In genomic region chr6:38671885-38672467, GRCh38 we compare ENCODE assay signal across 8 cellular contexts. TPM values are rescaled to one million over a fixed set of nuclear protein-coding genes. Genes with fewer than 3 reads are reported as not detected.
DNase-seq lines count a peak whose midpoint lies in the region; ATAC-seq and TF ChIP-seq lines count a peak whose summit lies in the region.

No MANE protein-coding gene starts in this region.

- no peaks in the 10 kb centered on the region for H3K9me3 ChIP-seq in trophoblast cell (ENCODE audit: insufficient read depth, low read depth, low read length)

- H3K4me1 Mint-ChIP-seq in activated T-cell treated with anti-CD3 and anti-CD28 coated beads, Interleukin-2, amount 50 U/mL, for 72 hours (ENCODE audit: low read depth): peaks cover 40% of the 10 kb centered on the region

- no peak overlapping the region for H2BK12ac ChIP-seq in trophoblast cell (ENCODE audit: low read length)

- no peaks in the 10 kb centered on the region for H3K79me1 ChIP-seq in trophoblast cell (ENCODE audit: low read length)

- H3K79me2 ChIP-seq in trophoblast cell (ENCODE audit: control insufficient read depth, insufficient read depth, low read length, poor library complexity): no peaks in the 10 kb centered on the region

- H3K27ac ChIP-seq in trophoblast cell (ENCODE audit: low read depth, low read length): no peak overlapping the region

- no peak overlapping the region for H3K14ac ChIP-seq in trophoblast cell (ENCODE audit: low read length)

- ATAC-seq in GM18520 (IDR thresholded peaks at IDR 0.05; ENCODE audit: unreplicated experiment) (peak; percentile 67), HG03045 (IDR thresholded peaks at IDR 0.05; ENCODE audit: unreplicated experiment) (peak; percentile 69)
- peak; percentile 93 to 96 for ATAC-seq in activated T-cell treated with anti-CD3 and anti-CD28 coated beads, Interleukin-2, amount 50 U/mL, for 72 hours (replicated peaks in 1 of 2)

- H3K27me3 Mint-ChIP-seq in activated T-cell treated with anti-CD3 and anti-CD28 coated beads, Interleukin-2, amount 50 U/mL, for 72 hours (ENCODE audit: low read depth): no peaks in the 10 kb centered on the region

- peak overlapping the region; percentile 9 for H3K27ac Mint-ChIP-seq in activated T-cell treated with anti-CD3 and anti-CD28 coated beads, Interleukin-2, amount 50 U/mL, for 72 hours

- no peak overlapping the region for H3K4me2 ChIP-seq in trophoblast cell (ENCODE audit: low read length)

- TF ChIP-seq CTCF in foreskin fibroblast (IDR thresholded peaks at IDR 0.05; ENCODE audit: low read depth, low read length): peak; percentile 75

- DNase-seq in COLO829 (ENCODE audit: low spot score): peak; percentile 69
- DNase-seq in NCI-H460 (ENCODE audit: extremely low read depth, low read depth): peak; percentile 21
- DNase-seq in activated T-cell treated with anti-CD3 and anti-CD28 coated beads, Interleukin-2, amount 50 U/mL, for 72 hours: peak; percentile 39 to 53
- peak; percentile 45 to 79 for DNase-seq in foreskin fibroblast
- DNase-seq in trophoblast cell: peak; percentile 38 to 80
- DNase-seq in posterior vena cava (ENCODE audit: low spot score): no peak

- no peak overlapping the region for H3K23ac ChIP-seq in trophoblast cell (ENCODE audit: low read length)

- H3K4me3 ChIP-seq in foreskin fibroblast (ENCODE audit: low read depth in 1 of 2, low read length in 2 of 2) (no peak overlapping the region), trophoblast cell (ENCODE audit: low read depth, low read length) (no peak overlapping the region)

- H3K36me3 Mint-ChIP-seq in activated T-cell treated with anti-CD3 and anti-CD28 coated beads, Interleukin-2, amount 50 U/mL, for 72 hours (ENCODE audit: insufficient read depth in 2 of 2): peaks cover 2 to 22% of the 10 kb centered on the region in 2 donors

- H2BK120ac ChIP-seq in trophoblast cell (ENCODE audit: insufficient read depth, low read length, poor library complexity): no peak overlapping the region

- no peak overlapping the region for H2BK5ac ChIP-seq in trophoblast cell (ENCODE audit: low read depth, low read length, poor library complexity)

- no peak overlapping the region for H2AK5ac ChIP-seq in trophoblast cell (ENCODE audit: low read length)

- H3K18ac ChIP-seq in trophoblast cell (ENCODE audit: low read length): no peak overlapping the region

- no peaks in the 10 kb centered on the region for H3K9me3 Mint-ChIP-seq in activated T-cell treated with anti-CD3 and anti-CD28 coated beads, Interleukin-2, amount 50 U/mL, for 72 hours

- H3K4ac ChIP-seq in trophoblast cell (ENCODE audit: low read depth, low read length): no peak overlapping the region

- no peak overlapping the region for H4K12ac ChIP-seq in trophoblast cell (ENCODE audit: low read depth, low read length)

- H4K8ac ChIP-seq in trophoblast cell (ENCODE audit: low read depth, low read length): no peak overlapping the region

- no peak overlapping the region for H2AFZ ChIP-seq in trophoblast cell (ENCODE audit: insufficient read depth, low read length, poor library complexity)

- no peak overlapping the region for H4K91ac ChIP-seq in trophoblast cell (ENCODE audit: low read depth, low read length)

- peak overlapping the region in 1 of 2 donors; percentile 32 for H3K4me3 Mint-ChIP-seq in activated T-cell treated with anti-CD3 and anti-CD28 coated beads, Interleukin-2, amount 50 U/mL, for 72 hours

- intact Hi-C loops in posterior vena cava (cut with DNase I): no loop called here

- H3K27me3 ChIP-seq in trophoblast cell (ENCODE audit: insufficient read depth, low read length): no peaks in the 10 kb centered on the region

- H3K36me3 ChIP-seq in trophoblast cell (ENCODE audit: control insufficient read depth in 1 of 2, insufficient read depth in 2 of 2, low read length in 2 of 2): peaks cover 0 to 4% of the 10 kb centered on the region in 2 experiments

- H3K4me1 ChIP-seq in trophoblast cell (ENCODE audit: control insufficient read depth in 1 of 2, insufficient read depth in 2 of 2, low read length in 2 of 2): no peaks in the 10 kb centered on the region

- no peak overlapping the region for H3K9ac ChIP-seq in trophoblast cell (ENCODE audit: low read length)

- no CpG with 5 or more reads among the region's 2 CpGs for WGBS in trophoblast cell (ENCODE audit: extremely low coverage, insufficient coverage, insufficient read length)

RNA-seq across cellular contexts. Expression of gene GLO1, which starts 31.0 kb away (rescaled TPM):
- 218 and 228 TPM in 2 replicates for total RNA-seq in NCI-H460 (2014; rRNA removed; shearing (Covaris generic))
- polyA plus RNA-seq in NCI-H460 (2014; cell fraction: nucleus; rRNA removed): 137 and 140 TPM in 2 replicates
- total RNA-seq in activated T-cell treated with anti-CD3 and anti-CD28 coated beads, Interleukin-2, amount 50 U/mL, for 72 hours: 100 to 1,000 TPM; 101 to 115 TPM
- polyA plus RNA-seq in trophoblast cell (2013): 128 and 129 TPM in 2 replicates
- 10 to 100 TPM; 40.3 to 53.4 TPM for total RNA-seq in posterior vena cava

RNA-seq across cellular contexts. Expression of gene BTBD9, which starts 32.2 kb away (rescaled TPM):
- total RNA-seq in NCI-H460 (2014; rRNA removed; shearing (Covaris generic)): 4.5 and 4.9 TPM in 2 replicates
- 0.63 and 0.92 TPM in 2 replicates for polyA plus RNA-seq in NCI-H460 (2014; cell fraction: nucleus; rRNA removed)
- total RNA-seq in activated T-cell treated with anti-CD3 and anti-CD28 coated beads, Interleukin-2, amount 50 U/mL, for 72 hours: 10 to 100 TPM; 19.8 to 24.9 TPM
- polyA plus RNA-seq in trophoblast cell (2013): 4.3 and 4.6 TPM in 2 replicates
- 10 to 100 TPM; 16.3 to 22.9 TPM for total RNA-seq in posterior vena cava

RNA-seq across cellular contexts. Expression of gene DNAH8, which starts 43.1 kb away (rescaled TPM):
- total RNA-seq in NCI-H460 (2014; rRNA removed; shearing (Covaris generic)): not detected in 2 replicates
- polyA plus RNA-seq in NCI-H460 (2014; cell fraction: nucleus; rRNA removed): not detected in 2 replicates
- total RNA-seq in activated T-cell treated with anti-CD3 and anti-CD28 coated beads, Interleukin-2, amount 50 U/mL, for 72 hours: under 1 TPM; 0.02 to 0.41 TPM
- under 0.01 and 0.01 TPM in 2 replicates for polyA plus RNA-seq in trophoblast cell (2013)
- total RNA-seq in posterior vena cava: under 1 TPM; 0.05 to 0.71 TPM
